In the genomic region with DNA sequence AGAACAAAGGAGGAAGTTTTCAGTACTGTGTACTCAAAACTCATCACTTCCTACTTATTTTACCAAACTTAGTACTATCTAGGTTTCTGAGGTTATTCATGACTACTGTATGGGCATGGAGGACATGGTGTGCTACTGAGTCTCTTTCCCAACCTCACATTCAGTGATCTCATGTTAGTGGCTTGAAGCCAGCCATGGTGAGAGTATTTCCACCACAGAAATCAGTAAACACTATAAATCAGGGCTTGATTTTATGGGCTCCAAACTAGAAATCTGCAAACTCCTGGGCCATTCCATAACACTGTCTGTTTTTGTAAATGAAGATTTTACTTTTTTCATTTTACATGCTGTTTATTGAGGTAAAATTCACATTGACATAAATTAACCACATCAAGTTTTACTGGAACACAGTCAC, we compare ENCODE assay signal across 1 cellular context.
TF ChIP-seq lines count a peak whose summit lies in the region.

No MANE protein-coding gene starts in this region.

TF ChIP-seq in GM12878, 131 proteins besides CTCF, POLR2A, EP300 and RAD21:
- TF ChIP-seq POU2F2 (IDR thresholded peaks at IDR 0.05; ENCODE audit: borderline replicate concordance, low read depth, low read length) (no peak), RUNX3 (IDR thresholded peaks at IDR 0.05; ENCODE audit: low read length) (peak; percentile 58), ATF7 (IDR thresholded peaks at IDR 0.05; ENCODE audit: low read depth) (0 out of 2 replicates have a peak, but pooled peaks have one; percentile 11), CBX5 (IDR thresholded peaks at IDR 0.05; ENCODE audit: low read depth) (no peak), ZNF24 (IDR thresholded peaks at IDR 0.05) (peak; percentile 56; the same call in 1 of the 2 replicates), STAT3 (IDR thresholded peaks at IDR 0.05; ENCODE audit: low read depth, low read length) (no peak), FOXM1 (IDR thresholded peaks at IDR 0.05; ENCODE audit: low read depth, low read length) (no peak), GABPA (IDR thresholded peaks at IDR 0.05; ENCODE audit: low read depth) (no peak), SREBF2 (IDR thresholded peaks at IDR 0.05; ENCODE audit: low read length) (no peak), TARDBP (IDR thresholded peaks at IDR 0.05; ENCODE audit: borderline replicate concordance) (no peak), MEF2B (IDR thresholded peaks at IDR 0.05; ENCODE audit: partially characterized antibody, poor library complexity, severe bottlenecking) (no peak), RB1 (IDR thresholded peaks at IDR 0.05; ENCODE audit: borderline replicate concordance) (no peak), BHLHE40 (IDR thresholded peaks at IDR 0.05; ENCODE audit: borderline replicate concordance in 1 of 2, low read depth in 2 of 2, low read length in 1 of 2) (no peak), ZZZ3 (IDR thresholded peaks at IDR 0.05; ENCODE audit: control insufficient read depth, insufficient read length, low read depth) (no peak)
- TF ChIP-seq, protein P1, sequence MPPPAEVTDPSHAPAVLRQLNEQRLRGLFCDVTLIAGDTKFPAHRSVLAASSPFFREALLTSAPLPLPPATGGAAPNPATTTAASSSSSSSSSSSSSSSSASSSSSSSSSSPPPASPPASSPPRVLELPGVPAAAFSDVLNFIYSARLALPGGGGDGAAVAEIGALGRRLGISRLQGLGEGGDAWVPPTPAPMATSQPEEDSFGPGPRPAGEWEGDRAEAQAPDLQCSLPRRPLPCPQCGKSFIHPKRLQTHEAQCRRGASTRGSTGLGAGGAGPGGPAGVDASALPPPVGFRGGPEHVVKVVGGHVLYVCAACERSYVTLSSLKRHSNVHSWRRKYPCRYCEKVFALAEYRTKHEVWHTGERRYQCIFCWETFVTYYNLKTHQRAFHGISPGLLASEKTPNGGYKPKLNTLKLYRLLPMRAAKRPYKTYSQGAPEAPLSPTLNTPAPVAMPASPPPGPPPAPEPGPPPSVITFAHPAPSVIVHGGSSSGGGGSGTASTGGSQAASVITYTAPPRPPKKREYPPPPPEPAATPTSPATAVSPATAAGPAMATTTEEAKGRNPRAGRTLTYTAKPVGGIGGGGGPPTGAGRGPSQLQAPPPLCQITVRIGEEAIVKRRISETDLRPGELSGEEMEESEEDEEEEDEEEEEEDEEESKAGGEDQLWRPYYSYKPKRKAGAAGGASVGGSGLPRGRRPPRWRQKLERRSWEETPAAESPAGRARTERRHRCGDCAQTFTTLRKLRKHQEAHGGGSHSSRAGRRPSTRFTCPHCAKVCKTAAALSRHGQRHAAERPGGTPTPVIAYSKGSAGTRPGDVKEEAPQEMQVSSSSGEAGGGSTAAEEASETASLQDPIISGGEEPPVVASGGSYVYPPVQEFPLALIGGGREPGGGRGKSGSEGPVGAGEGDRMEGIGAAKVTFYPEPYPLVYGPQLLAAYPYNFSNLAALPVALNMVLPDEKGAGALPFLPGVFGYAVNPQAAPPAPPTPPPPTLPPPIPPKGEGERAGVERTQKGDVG (CRISPR knock-in tag; IDR thresholded peaks at IDR 0.05), result no peak
- TF ChIP-seq, protein P2, sequence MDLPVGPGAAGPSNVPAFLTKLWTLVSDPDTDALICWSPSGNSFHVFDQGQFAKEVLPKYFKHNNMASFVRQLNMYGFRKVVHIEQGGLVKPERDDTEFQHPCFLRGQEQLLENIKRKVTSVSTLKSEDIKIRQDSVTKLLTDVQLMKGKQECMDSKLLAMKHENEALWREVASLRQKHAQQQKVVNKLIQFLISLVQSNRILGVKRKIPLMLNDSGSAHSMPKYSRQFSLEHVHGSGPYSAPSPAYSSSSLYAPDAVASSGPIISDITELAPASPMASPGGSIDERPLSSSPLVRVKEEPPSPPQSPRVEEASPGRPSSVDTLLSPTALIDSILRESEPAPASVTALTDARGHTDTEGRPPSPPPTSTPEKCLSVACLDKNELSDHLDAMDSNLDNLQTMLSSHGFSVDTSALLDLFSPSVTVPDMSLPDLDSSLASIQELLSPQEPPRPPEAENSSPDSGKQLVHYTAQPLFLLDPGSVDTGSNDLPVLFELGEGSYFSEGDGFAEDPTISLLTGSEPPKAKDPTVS (IDR thresholded peaks at IDR 0.05; ENCODE audit: low read depth, low read length), result no peak
